17 cellular contexts compared by ENCODE assay signal in genomic region chr3:48397767-48398681, GRCh38. TPM values are rescaled to one million over a fixed set of nuclear protein-coding genes. Genes with fewer than 3 reads are reported as not detected.
DNase-seq lines count a peak whose midpoint lies in the region; ATAC-seq and TF ChIP-seq lines count a peak whose summit lies in the region.
"Had no signal": no experiment of that assay in that cellular context is flagged by ENCODE, and none has a peak within 500 bp of the region (broad histone marks: within the 10 kb centered on the region; RNA-seq: fewer than 3 reads in every experiment).

No MANE protein-coding gene starts in this region.

- WGBS in endodermal cell (ENCODE audit: insufficient coverage in 1 of 2, insufficient read length in 1 of 2), 2 experiments, result 85 to 95% methylated on average over 9 of the region's 9 CpGs

- H3K27ac ChIP-seq in endodermal cell (ENCODE audit: low read depth, low read length) (no peak overlapping the region), osteoblast (ENCODE audit: low read depth, low read length) (no peak overlapping the region), colonic mucosa (no peak overlapping the region)
- H3K27ac ChIP-seq: brain microvascular endothelial cell, sigmoid colon had no signal

- no peaks in the 10 kb centered on the region for H3K79me2 ChIP-seq in osteoblast (ENCODE audit: insufficient read depth, low read length)

- intact Hi-C loops in colonic mucosa (cut with DNase I), result no loop called here

- H3K9ac ChIP-seq in endodermal cell (ENCODE audit: extremely low read depth, low read length, poor library complexity, severe bottlenecking) (no peak overlapping the region), colonic mucosa (ENCODE audit: low read depth in 2 of 2, low read length in 2 of 2) (no peak overlapping the region)

- H4K20me1 ChIP-seq in osteoblast (ENCODE audit: insufficient read depth, low read length), result no peaks in the 10 kb centered on the region

- peaks cover 11% of the 10 kb centered on the region for H3K27me3 Mint-ChIP-seq in endodermal cell (ENCODE audit: insufficient read depth)

- H3K36me3 Mint-ChIP-seq in endodermal cell (ENCODE audit: low read depth), result peaks cover 16% of the 10 kb centered on the region

- H3K27me3 ChIP-seq in H7 (ENCODE audit: control insufficient read depth, insufficient read depth, low read length), result no peaks in the 10 kb centered on the region; the same call in 1 of the 2 replicates
- peaks cover 5% of the 10 kb centered on the region for H3K27me3 ChIP-seq in endodermal cell (ENCODE audit: control insufficient read depth, insufficient read depth, low read length, poor library complexity, severe bottlenecking)
- peaks cover 32% of the 10 kb centered on the region for H3K27me3 ChIP-seq in osteoblast (ENCODE audit: insufficient read depth, low read length)
- H3K27me3 ChIP-seq in colonic mucosa, result no peaks in the 10 kb centered on the region
- H3K27me3 ChIP-seq: brain microvascular endothelial cell, dorsolateral prefrontal cortex had no signal

- H3K4me1 ChIP-seq in endodermal cell (ENCODE audit: control insufficient read depth, insufficient read depth, low read length), result no peaks in the 10 kb centered on the region
- H3K4me1 ChIP-seq in osteoblast (ENCODE audit: insufficient read depth, low read length), result peaks cover 11% of the 10 kb centered on the region
- no peaks in the 10 kb centered on the region for H3K4me1 ChIP-seq in colonic mucosa

- H3K36me3 ChIP-seq in H7 (replicated peaks; ENCODE audit: control insufficient read depth, insufficient read depth, low read length), result peaks cover 2% of the 10 kb centered on the region; the same call in 1 of the 2 replicates
- H3K36me3 ChIP-seq in endodermal cell (ENCODE audit: control insufficient read depth, insufficient read depth, low read length), result peaks cover 16% of the 10 kb centered on the region
- no peaks in the 10 kb centered on the region for H3K36me3 ChIP-seq in osteoblast (ENCODE audit: insufficient read depth, low read length)
- H3K36me3 ChIP-seq in colonic mucosa, result no peaks in the 10 kb centered on the region
- H3K36me3 ChIP-seq: brain microvascular endothelial cell, sigmoid colon had no signal

- H3K4me3 ChIP-seq in H7 (ENCODE audit: insufficient read depth, low read depth, low read length), result no peak overlapping the region
- H3K4me3 ChIP-seq in endodermal cell (ENCODE audit: low read length), result no peak overlapping the region
- H3K4me3 ChIP-seq in osteoblast (ENCODE audit: insufficient read depth, low read length), result no peak overlapping the region
- H3K4me3 ChIP-seq in colonic mucosa, result no peak overlapping the region
- H3K4me3 ChIP-seq: dorsolateral prefrontal cortex, sigmoid colon had no signal

- DNase-seq in H7 (peak; percentile 34), endodermal cell (peak; percentile 44), osteoblast (ENCODE audit: insufficient read length, low spot score, missing footprints) (peak; percentile 46), colonic mucosa (no peak), cortex of kidney (lab: John Stamatoyannopoulos, UW) (no peak)
- DNase-seq: activated CD4-positive, alpha-beta T cell treated with anti-CD3 and anti-CD28 coated beads, Interleukin-2, amount 10 ng/mL, durations not matched to agents 24 days and 14 days; activated T-cell treated with anti-CD3 and anti-CD28 coated beads, Interleukin-2, amount 50 U/mL, for 24 hours; brain microvascular endothelial cell; KG1; NCI-H1092 treated with DMSO at 0.1 percent for 48 hours; NCI-H774; sigmoid colon; stimulated activated CD4-positive, alpha-beta T cell treated with anti-CD3 and anti-CD28 coated beads, Interleukin-1b, Interleukin-23, amount 100 ng/mL, for 48 hours had no signal

- no peaks in the 10 kb centered on the region for H3K9me3 Mint-ChIP-seq in endodermal cell
- H3K9me3 Mint-ChIP-seq: activated CD4-positive, alpha-beta T cell treated with anti-CD3 and anti-CD28 coated beads, Interleukin-2, amount 10 ng/mL, durations not matched to agents 24 days and 14 days; activated T-cell treated with anti-CD3 and anti-CD28 coated beads, Interleukin-2, amount 50 U/mL, for 24 hours had no signal

- no peak for ATAC-seq in GM19023 (IDR thresholded peaks at IDR 0.05; ENCODE audit: unreplicated experiment)

- H2AFZ ChIP-seq in osteoblast (ENCODE audit: low read length), result no peak overlapping the region

- H3K4me1 Mint-ChIP-seq in endodermal cell, result no peaks in the 10 kb centered on the region

- no peak overlapping the region for H3K4me3 Mint-ChIP-seq in endodermal cell
- H3K4me3 Mint-ChIP-seq: activated CD4-positive, alpha-beta T cell treated with anti-CD3 and anti-CD28 coated beads, Interleukin-2, amount 10 ng/mL, durations not matched to agents 24 days and 14 days; activated naive CD8-positive, alpha-beta T cell; activated T-cell treated with anti-CD3 and anti-CD28 coated beads, Interleukin-2, amount 50 U/mL, for 24 hours had no signal

- no peak overlapping the region for H3K4me2 ChIP-seq in osteoblast (ENCODE audit: insufficient read depth, low read length)

- no peak for TF ChIP-seq CTCF in endodermal cell (conservative IDR thresholded peaks at IDR 0.05)
- no peak for TF ChIP-seq CTCF in osteoblast (IDR thresholded peaks at IDR 0.05; ENCODE audit: extremely low read depth, low read depth, low read length)
- TF ChIP-seq CTCF in colonic mucosa (IDR thresholded peaks at IDR 0.05), result no peak

- H3K9me3 ChIP-seq in endodermal cell (ENCODE audit: control insufficient read depth, low read length), result no peaks in the 10 kb centered on the region
- H3K9me3 ChIP-seq in osteoblast (ENCODE audit: low read depth, low read length), result no peaks in the 10 kb centered on the region
- H3K9me3 ChIP-seq in colonic mucosa, result no peaks in the 10 kb centered on the region
- H3K9me3 ChIP-seq: sigmoid colon had no signal

- no peak overlapping the region for H3K27ac Mint-ChIP-seq in endodermal cell
- H3K27ac Mint-ChIP-seq: activated CD4-positive, alpha-beta T cell treated with anti-CD3 and anti-CD28 coated beads, Interleukin-2, amount 10 ng/mL, durations not matched to agents 24 days and 14 days; activated naive CD8-positive, alpha-beta T cell; activated T-cell treated with anti-CD3 and anti-CD28 coated beads, Interleukin-2, amount 50 U/mL, for 24 hours had no signal

RNA-seq across cellular contexts. Expression of gene FBXW12, which starts 26.0 kb away (rescaled TPM):
- total RNA-seq in H7 (2014; rRNA removed; shearing (Covaris generic)), result 0.07 and 0.67 TPM in 2 replicates
- 1 to 10 TPM in 1 of 2 donors, under 1 TPM in 1; 0.13 to 1.4 TPM for total RNA-seq in endodermal cell
- 0.61 TPM for polyA plus RNA-seq in endodermal cell (2013, experiment 1 of 2)
- polyA plus RNA-seq in endodermal cell (2013, experiment 2 of 2), result 0.62 TPM
- not detected in 2 replicates for total RNA-seq in osteoblast
- not detected for total RNA-seq in colonic mucosa
- total RNA-seq: mesenteric fat pad, sigmoid colon had no signal
- polyA plus RNA-seq: sigmoid colon had no signal

RNA-seq across cellular contexts. Expression of gene PLXNB1, which starts 31.9 kb away (rescaled TPM):
- total RNA-seq in H7 (2014; rRNA removed; shearing (Covaris generic)), result 46.5 and 65.7 TPM in 2 replicates
- total RNA-seq in endodermal cell, result 100 to 1,000 TPM; 175 to 216 TPM
- polyA plus RNA-seq in endodermal cell (2013, experiment 1 of 2), result 165 TPM
- polyA plus RNA-seq in endodermal cell (2013, experiment 2 of 2), result 157 TPM
- total RNA-seq in osteoblast, result 23.3 and 33.7 TPM in 2 replicates
- 100 to 1,000 TPM in 1 of 2 donors, 10 to 100 TPM in 1; 70.6 to 131 TPM for total RNA-seq in colonic mucosa

RNA-seq across cellular contexts. Expression of gene CCDC51, which starts 41.9 kb away (rescaled TPM):
- 51.4 and 59.1 TPM in 2 replicates for total RNA-seq in H7 (2014; rRNA removed; shearing (Covaris generic))
- total RNA-seq in endodermal cell (10 to 100 TPM; 14.5 to 14.6 TPM), osteoblast (13.3 and 17.4 TPM in 2 replicates), colonic mucosa (10 to 100 TPM; 11.8 to 21.5 TPM)
- polyA plus RNA-seq in endodermal cell (2013, experiment 1 of 2), result 15.2 TPM
- 14.4 TPM for polyA plus RNA-seq in endodermal cell (2013, experiment 2 of 2)

RNA-seq across cellular contexts. Expression of gene TMA7, which starts 42.0 kb away (rescaled TPM):
- total RNA-seq in H7 (2014; rRNA removed; shearing (Covaris generic)), result 222 and 264 TPM in 2 replicates
- total RNA-seq in endodermal cell (100 to 1,000 TPM; 290 to 326 TPM), osteoblast (128 and 135 TPM in 2 replicates), colonic mucosa (100 to 1,000 TPM; 185 to 259 TPM)
- 420 TPM for polyA plus RNA-seq in endodermal cell (2013, experiment 1 of 2)
- polyA plus RNA-seq in endodermal cell (2013, experiment 2 of 2), result 414 TPM

RNA-seq across cellular contexts. Expression of gene ATRIP, which starts 48.5 kb away (rescaled TPM):
- 13.4 and 18.5 TPM in 2 replicates for total RNA-seq in H7 (2014; rRNA removed; shearing (Covaris generic))
- 10 to 100 TPM; 11.7 to 16.1 TPM for total RNA-seq in endodermal cell
- 11.6 TPM for polyA plus RNA-seq in endodermal cell (2013, experiment 1 of 2)
- polyA plus RNA-seq in endodermal cell (2013, experiment 2 of 2), result 15.2 TPM
- total RNA-seq in osteoblast, result 5.0 and 5.1 TPM in 2 replicates
- 1 to 10 TPM; 3.2 to 8.6 TPM for total RNA-seq in colonic mucosa

Comparison
In these comparisons a context has a peak if more than half of its experiments do, and no peak if none do; other contexts are left out.
1. DNase-seq: peak in H7 (single experiment), endodermal cell (single experiment) and osteoblast (single experiment); none in colonic mucosa (single experiment) and cortex of kidney (single experiment).